In the genomic region with DNA sequence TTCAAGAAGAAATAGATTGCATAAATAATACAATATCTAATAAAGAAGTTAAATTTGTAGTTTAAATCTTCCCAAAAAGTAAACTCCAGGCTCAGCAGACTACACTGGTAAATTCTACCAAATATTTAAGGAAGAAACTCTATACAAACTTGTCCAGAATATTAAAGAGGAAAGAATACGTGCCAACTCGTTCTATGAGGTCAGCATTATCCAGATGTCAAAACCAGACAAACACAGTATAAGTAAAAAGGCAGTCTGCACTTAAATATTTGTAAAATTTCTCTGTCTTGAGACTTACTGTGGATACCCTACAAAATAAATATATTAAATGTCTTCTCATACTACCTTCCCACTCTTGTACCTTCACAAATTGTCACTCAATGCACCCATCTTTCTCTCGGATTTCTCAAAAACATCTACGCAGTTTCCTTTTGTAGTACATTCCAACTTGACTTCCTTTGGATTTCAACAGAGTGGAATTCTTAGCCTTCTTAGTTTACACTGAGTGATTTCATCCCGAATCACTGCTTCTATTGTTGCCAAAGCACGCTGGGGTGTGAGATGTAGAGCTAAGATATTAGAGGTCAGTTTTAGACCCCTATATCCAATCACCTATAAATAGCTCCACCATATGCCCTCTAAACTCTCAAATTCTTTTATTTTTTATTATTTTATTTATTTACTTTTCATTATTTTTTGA, we compare ENCODE assay signal across 1 cellular context.
A peak's percentile ranks its signal among the peaks of the same experiment; 100 is the strongest.
TF ChIP-seq lines count a peak whose summit lies in the region.

No MANE protein-coding gene starts in this region.

TF ChIP-seq in A549, 52 proteins besides CTCF, POLR2A, EP300 and RAD21 (continued from another document):
- TF ChIP-seq, protein P1, sequence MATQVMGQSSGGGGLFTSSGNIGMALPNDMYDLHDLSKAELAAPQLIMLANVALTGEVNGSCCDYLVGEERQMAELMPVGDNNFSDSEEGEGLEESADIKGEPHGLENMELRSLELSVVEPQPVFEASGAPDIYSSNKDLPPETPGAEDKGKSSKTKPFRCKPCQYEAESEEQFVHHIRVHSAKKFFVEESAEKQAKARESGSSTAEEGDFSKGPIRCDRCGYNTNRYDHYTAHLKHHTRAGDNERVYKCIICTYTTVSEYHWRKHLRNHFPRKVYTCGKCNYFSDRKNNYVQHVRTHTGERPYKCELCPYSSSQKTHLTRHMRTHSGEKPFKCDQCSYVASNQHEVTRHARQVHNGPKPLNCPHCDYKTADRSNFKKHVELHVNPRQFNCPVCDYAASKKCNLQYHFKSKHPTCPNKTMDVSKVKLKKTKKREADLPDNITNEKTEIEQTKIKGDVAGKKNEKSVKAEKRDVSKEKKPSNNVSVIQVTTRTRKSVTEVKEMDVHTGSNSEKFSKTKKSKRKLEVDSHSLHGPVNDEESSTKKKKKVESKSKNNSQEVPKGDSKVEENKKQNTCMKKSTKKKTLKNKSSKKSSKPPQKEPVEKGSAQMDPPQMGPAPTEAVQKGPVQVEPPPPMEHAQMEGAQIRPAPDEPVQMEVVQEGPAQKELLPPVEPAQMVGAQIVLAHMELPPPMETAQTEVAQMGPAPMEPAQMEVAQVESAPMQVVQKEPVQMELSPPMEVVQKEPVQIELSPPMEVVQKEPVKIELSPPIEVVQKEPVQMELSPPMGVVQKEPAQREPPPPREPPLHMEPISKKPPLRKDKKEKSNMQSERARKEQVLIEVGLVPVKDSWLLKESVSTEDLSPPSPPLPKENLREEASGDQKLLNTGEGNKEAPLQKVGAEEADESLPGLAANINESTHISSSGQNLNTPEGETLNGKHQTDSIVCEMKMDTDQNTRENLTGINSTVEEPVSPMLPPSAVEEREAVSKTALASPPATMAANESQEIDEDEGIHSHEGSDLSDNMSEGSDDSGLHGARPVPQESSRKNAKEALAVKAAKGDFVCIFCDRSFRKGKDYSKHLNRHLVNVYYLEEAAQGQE (IDR thresholded peaks at IDR 0.05) = no peak
- TF ChIP-seq CHD4 (IDR thresholded peaks at IDR 0.05; ENCODE audit: borderline replicate concordance) (no peak), HEYL (CRISPR knock-in tag; IDR thresholded peaks at IDR 0.05) (no peak), JUN (IDR thresholded peaks at IDR 0.05) (peak; percentile 25 to 49; a peak in 1 of 5 replicates)
- TF ChIP-seq, protein P2, sequence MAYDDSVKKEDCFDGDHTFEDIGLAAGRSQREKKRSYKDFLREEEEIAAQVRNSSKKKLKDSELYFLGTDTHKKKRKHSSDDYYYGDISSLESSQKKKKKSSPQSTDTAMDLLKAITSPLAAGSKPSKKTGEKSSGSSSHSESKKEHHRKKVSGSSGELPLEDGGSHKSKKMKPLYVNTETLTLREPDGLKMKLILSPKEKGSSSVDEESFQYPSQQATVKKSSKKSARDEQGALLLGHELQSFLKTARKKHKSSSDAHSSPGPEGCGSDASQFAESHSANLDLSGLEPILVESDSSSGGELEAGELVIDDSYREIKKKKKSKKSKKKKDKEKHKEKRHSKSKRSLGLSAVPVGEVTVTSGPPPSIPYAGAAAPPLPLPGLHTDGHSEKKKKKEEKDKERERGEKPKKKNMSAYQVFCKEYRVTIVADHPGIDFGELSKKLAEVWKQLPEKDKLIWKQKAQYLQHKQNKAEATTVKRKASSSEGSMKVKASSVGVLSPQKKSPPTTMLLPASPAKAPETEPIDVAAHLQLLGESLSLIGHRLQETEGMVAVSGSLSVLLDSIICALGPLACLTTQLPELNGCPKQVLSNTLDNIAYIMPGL (CRISPR knock-in tag; IDR thresholded peaks at IDR 0.05; ENCODE audit: borderline replicate concordance) = no peak
